In the genomic region with DNA sequence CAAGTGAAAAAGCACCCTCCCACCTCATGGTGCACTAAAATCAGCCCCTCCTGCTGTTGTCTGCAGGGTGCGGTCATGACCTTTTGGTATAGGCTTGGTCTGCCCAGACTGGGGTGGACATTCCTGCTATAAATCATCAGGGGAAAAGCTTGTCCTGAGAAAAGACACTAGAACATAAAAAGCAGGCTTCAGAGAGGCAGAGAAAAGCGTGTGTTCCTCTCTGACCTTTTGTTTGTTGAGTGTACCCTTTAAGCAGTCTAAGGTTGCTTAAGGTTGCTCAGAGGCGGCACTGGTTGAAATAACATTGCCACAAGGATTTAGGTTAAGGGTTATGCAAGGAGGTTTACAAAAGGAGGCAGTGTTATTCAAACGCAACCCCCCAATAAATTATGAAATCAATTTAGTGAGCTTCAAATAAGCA, we compare ENCODE assay signal across 15 cellular contexts. TPM values are rescaled to one million over a fixed set of nuclear protein-coding genes. Genes with fewer than 3 reads are reported as not detected.
DNase-seq lines count a peak whose midpoint lies in the region; ATAC-seq and TF ChIP-seq lines count a peak whose summit lies in the region.
"Had no signal": no experiment of that assay in that cellular context is flagged by ENCODE, and none has a peak within 500 bp of the region (broad histone marks: within the 10 kb centered on the region; RNA-seq: fewer than 3 reads in every experiment).

No MANE protein-coding gene starts in this region.

- no peaks in the 10 kb centered on the region for H4K20me1 ChIP-seq in HCT116 (ENCODE audit: insufficient read depth)
- no peaks in the 10 kb centered on the region for H4K20me1 ChIP-seq in OCI-LY3 (ENCODE audit: insufficient read depth, low read length)

- no peak overlapping the region for H2BK12ac ChIP-seq in trophoblast cell (ENCODE audit: low read length)

- no peak overlapping the region for H3K4ac ChIP-seq in trophoblast cell (ENCODE audit: low read depth, low read length)

- WGBS in trophoblast cell (ENCODE audit: extremely low coverage, insufficient coverage, insufficient read length) = no CpG with 5 or more reads among the region's 4 CpGs

- no peaks in the 10 kb centered on the region for H3K79me1 ChIP-seq in trophoblast cell (ENCODE audit: low read length)

- peak; percentile 23; the same call in 1 of the 2 replicates for ATAC-seq in HCT116
- ATAC-seq in left colon = peak; percentile 64
- no peak for ATAC-seq in gastrocnemius medialis
- ATAC-seq in HG03025 (IDR thresholded peaks at IDR 0.05; ENCODE audit: low FRiP score, unreplicated experiment) = no peak
- no peak for ATAC-seq in HG02798 (IDR thresholded peaks at IDR 0.05; ENCODE audit: poor library complexity, unreplicated experiment)
- ATAC-seq: activated naive CD8-positive, alpha-beta T cell treated with anti-CD3 and anti-CD28 coated beads, Interleukin-2, amount 50 U/mL, for 24 hours had no signal

- H2BK5ac ChIP-seq in trophoblast cell (ENCODE audit: low read depth, low read length, poor library complexity) = no peak overlapping the region

- H3K9me2 ChIP-seq in HCT116 (ENCODE audit: insufficient read depth) = no peaks in the 10 kb centered on the region

- H3K36me3 ChIP-seq in HCT116 (ENCODE audit: control insufficient read depth in 1 of 2, insufficient read depth in 2 of 2, low read length in 2 of 2) = no peaks in the 10 kb centered on the region
- H3K36me3 ChIP-seq in OCI-LY3 (replicated peaks; ENCODE audit: low read depth, low read length) = no peaks in the 10 kb centered on the region
- H3K36me3 ChIP-seq in trophoblast cell (ENCODE audit: control insufficient read depth in 1 of 2, insufficient read depth in 2 of 2, low read length in 2 of 2) = no peaks in the 10 kb centered on the region
- no peaks in the 10 kb centered on the region for H3K36me3 ChIP-seq in gastrocnemius medialis
- H3K36me3 ChIP-seq: heart left ventricle, thoracic aorta had no signal

- H3K27me3 ChIP-seq in HCT116 (ENCODE audit: insufficient read depth, low read length) (no peaks in the 10 kb centered on the region), OCI-LY3 (ENCODE audit: low read depth, low read length) (no peaks in the 10 kb centered on the region), trophoblast cell (ENCODE audit: insufficient read depth, low read length) (no peaks in the 10 kb centered on the region), gastrocnemius medialis (no peaks in the 10 kb centered on the region)
- H3K27me3 ChIP-seq: heart left ventricle had no signal

- TF ChIP-seq RAD21 in HCT116 (IDR thresholded peaks at IDR 0.05; ENCODE audit: low read depth) = no peak

- CTCF ChIA-PET in HCT116 (lab: Charles Lee) = interaction anchor here (0.6 to 6.7 kb wide), 24 partner anchors 9 to 485 kb away, joined by 3 to 151 read pairs (median 4); partner anchors contain the start of gene STBD1

- TF ChIP-seq CTCF in HCT116 (IDR thresholded peaks at IDR 0.05 in 2 of 3, conservative IDR thresholded peaks at IDR 0.05 in 1 of 3; ENCODE audit: borderline replicate concordance in 1 of 3, insufficient read depth in 1 of 3, low read depth in 2 of 3, low read length in 2 of 3) = no peak
- TF ChIP-seq CTCF in OCI-LY3 (IDR thresholded peaks at IDR 0.05; ENCODE audit: low read depth, low read length) = no peak
- no peak for TF ChIP-seq CTCF in gastrocnemius medialis (IDR thresholded peaks at IDR 0.05 in 4 of 5, conservative IDR thresholded peaks at IDR 0.05 in 1 of 5)

- H3K23ac ChIP-seq in trophoblast cell (ENCODE audit: low read length) = peak overlapping the region; percentile 8

- H3K9me3 ChIP-seq in HCT116 (ENCODE audit: control insufficient read depth in 1 of 2, insufficient read depth in 1 of 2, low read depth in 1 of 2, low read length in 2 of 2) (no peaks in the 10 kb centered on the region), OCI-LY3 (ENCODE audit: insufficient read depth, low read length) (no peaks in the 10 kb centered on the region), trophoblast cell (ENCODE audit: insufficient read depth, low read depth, low read length) (no peaks in the 10 kb centered on the region), gastrocnemius medialis (no peaks in the 10 kb centered on the region)
- H3K9me3 ChIP-seq: thoracic aorta had no signal

- intact Hi-C loops in HCT116 (cut with micrococcal nuclease) = loop anchor here (5.0 kb wide), 1 partner anchor 380 kb away; no protein-coding TSS in a partner anchor
- intact Hi-C loops in left colon (cut with DNase I, micrococcal nuclease) = no loop called here
- intact Hi-C loops in gastrocnemius medialis (cut with DNase I; ENCODE audit: low total_unique reads) = no loop called here

- no TSS peak for BruUV-seq in HCT116 (replicated peaks; lab: Mats Ljungman, UMichigan)

- in situ Hi-C loops in gastrocnemius medialis (cut with MboI; ENCODE audit: low sequenced_read_pairs in 4 of 4) = no loop called here

- no peak overlapping the region for H4K91ac ChIP-seq in trophoblast cell (ENCODE audit: low read depth, low read length)

- POLR2A ChIA-PET in HCT116 (lab: Charles Lee) = interaction anchor here (2.1 to 2.4 kb wide), 2 partner anchors 71 to 197 kb away, joined by 10 to 12 read pairs; partner anchors contain the start of gene STBD1

- H2AFZ ChIP-seq in HCT116 (ENCODE audit: low read depth, low read length, poor library complexity, severe bottlenecking) = peak overlapping the region; percentile 74
- H2AFZ ChIP-seq in OCI-LY3 (ENCODE audit: low read depth, low read length) = no peak overlapping the region
- H2AFZ ChIP-seq in trophoblast cell (ENCODE audit: insufficient read depth, low read length, poor library complexity) = peak overlapping the region; percentile 11

- DNase-seq in HCT116 (ENCODE audit: low read depth, low spot score) = no peak
- no peak for DNase-seq in left colon
- DNase-seq in trophoblast cell = no peak
- DNase-seq in gastrocnemius medialis = no peak
- DNase-seq: GF-D8, heart left ventricle, NCI-H2227 treated with DMSO at 0.1 percent for 48 hours had no signal

- peak overlapping the region; percentile 18; the same call in 1 of the 2 replicates for H3K4me2 ChIP-seq in HCT116 (ENCODE audit: low read length)
- 0 out of 2 replicates have a peak overlapping the region, but pooled peaks have one; percentile 17 for H3K4me2 ChIP-seq in OCI-LY3 (ENCODE audit: low read length)
- peak overlapping the region; percentile 22 for H3K4me2 ChIP-seq in trophoblast cell (ENCODE audit: low read length)

- no peak overlapping the region for H3K18ac ChIP-seq in trophoblast cell (ENCODE audit: low read length)

- H3K4me3 ChIP-seq in HCT116 (replicated peaks in 1 of 2; ENCODE audit: low read depth in 1 of 2, low read length in 2 of 2) (no peak overlapping the region), OCI-LY3 (ENCODE audit: low read length) (no peak overlapping the region), trophoblast cell (ENCODE audit: low read depth, low read length) (no peak overlapping the region), gastrocnemius medialis (no peak overlapping the region)
- H3K4me3 ChIP-seq: heart left ventricle, thoracic aorta had no signal

- no peak overlapping the region for H4K8ac ChIP-seq in trophoblast cell (ENCODE audit: low read depth, low read length)

- H3K79me2 ChIP-seq in HCT116 (ENCODE audit: insufficient read depth, low read length) (no peaks in the 10 kb centered on the region), OCI-LY3 (ENCODE audit: low read length) (no peaks in the 10 kb centered on the region), trophoblast cell (ENCODE audit: control insufficient read depth, insufficient read depth, low read length, poor library complexity) (no peaks in the 10 kb centered on the region)

- no peak overlapping the region for H3K14ac ChIP-seq in trophoblast cell (ENCODE audit: low read length)

- H4K12ac ChIP-seq in trophoblast cell (ENCODE audit: low read depth, low read length) = no peak overlapping the region

- H3K27ac ChIP-seq in HCT116 (ENCODE audit: low read depth, low read length) = no peak overlapping the region
- H3K27ac ChIP-seq in OCI-LY3 (ENCODE audit: low read length) = no peak overlapping the region
- H3K27ac ChIP-seq in trophoblast cell (ENCODE audit: low read depth, low read length) = no peak overlapping the region
- no peak overlapping the region for H3K27ac ChIP-seq in gastrocnemius medialis
- H3K27ac ChIP-seq: heart left ventricle, thoracic aorta had no signal

- TF ChIP-seq POLR2A in HCT116 (IDR thresholded peaks at IDR 0.05; ENCODE audit: borderline replicate concordance, extremely low read depth, insufficient read depth, insufficient read length) (no peak), gastrocnemius medialis (IDR thresholded peaks at IDR 0.05) (no peak)

- no peak overlapping the region for H3K9ac ChIP-seq in HCT116 (ENCODE audit: low read length)
- no peak overlapping the region for H3K9ac ChIP-seq in OCI-LY3 (ENCODE audit: low read length)
- H3K9ac ChIP-seq in trophoblast cell (ENCODE audit: low read length) = no peak overlapping the region

- H3K4me1 ChIP-seq in HCT116 (ENCODE audit: control insufficient read depth in 1 of 2, insufficient read depth in 2 of 2, low read length in 2 of 2) (peaks cover 3 to 15% of the 10 kb centered on the region in 2 experiments; a peak in 3 of 4 replicates), OCI-LY3 (ENCODE audit: low read length) (peaks cover 20% of the 10 kb centered on the region), trophoblast cell (ENCODE audit: control insufficient read depth in 1 of 2, insufficient read depth in 2 of 2, low read length in 2 of 2) (peaks cover 0 to 4% of the 10 kb centered on the region in 2 experiments), gastrocnemius medialis (peaks cover 3 to 9% of the 10 kb centered on the region in 2 donors)

- RAD21 ChIA-PET in HCT116 (lab: Charles Lee; ENCODE audit: low non-redundant PET in 1 of 2, low total read pairs in 2 of 2, uncharacterized antibody in 2 of 2, unreplicated experiment in 2 of 2) = interaction anchor here (1.0 to 2.3 kb wide), 5 partner anchors 70 to 198 kb away, joined by 3 to 12 read pairs (median 10); partner anchors contain the start of gene STBD1 (in 1 of the 2)

- no peak overlapping the region for H2BK120ac ChIP-seq in trophoblast cell (ENCODE audit: insufficient read depth, low read length, poor library complexity)

- H2AK5ac ChIP-seq in trophoblast cell (ENCODE audit: low read length) = no peak overlapping the region

TF ChIP-seq in HCT116, 20 proteins besides CTCF, POLR2A, EP300 and RAD21 (continues in another document):
- TF ChIP-seq POLR2AphosphoS5 (IDR thresholded peaks at IDR 0.05; ENCODE audit: low read depth, low read length) (no peak), ZNF274 (IDR thresholded peaks at IDR 0.05; ENCODE audit: low read depth, low read length) (no peak), FOSL1 (IDR thresholded peaks at IDR 0.05; ENCODE audit: low read depth) (no peak), SP1 (IDR thresholded peaks at IDR 0.05; ENCODE audit: low read depth) (no peak), YY1 (IDR thresholded peaks at IDR 0.05; ENCODE audit: extremely low read depth, insufficient replicate concordance, low read depth, low read length) (no peak)

RNA-seq across cellular contexts. Expression of gene CCDC158, which starts 43.5 kb away (rescaled TPM):
- total RNA-seq in HCT116 (2021; ENCODE audit: unreplicated experiment) = not detected
- not detected in 2 replicates for polyA plus RNA-seq in HCT116 (2012)
- total RNA-seq in left colon = under 1 TPM in 1 of 2 donors, not detected in 1; 0.17 TPM
- polyA plus RNA-seq in trophoblast cell (2013) = not detected in 2 replicates
- total RNA-seq in gastrocnemius medialis = not detected
- total RNA-seq: activated CD8-positive, alpha-beta memory T cell treated with anti-CD3 and anti-CD28 coated beads for 36 hours; activated T-helper 1 cell treated with anti-CD3 and anti-CD28 coated beads, Interleukin-12 subunit alpha, Interleukin-12 subunit beta, Interleukin-2, Interleukin-4 antibody, amounts not matched to agents 30 ng/mL and 10 ng/mL and 1 ng/mL, durations not matched to agents 14 hours and 24 hours and 36 hours; mononuclear cell had no signal

RNA-seq across cellular contexts. Expression of gene SHROOM3, which starts 57.5 kb away (rescaled TPM):
- total RNA-seq in HCT116 (2021; ENCODE audit: unreplicated experiment) = 22.5 TPM
- polyA plus RNA-seq in HCT116 (2012) = 10.7 and 11.3 TPM in 2 replicates
- total RNA-seq in left colon = 100 to 1,000 TPM; 158 to 248 TPM
- polyA plus RNA-seq in trophoblast cell (2013) = 27.1 and 28.2 TPM in 2 replicates
- 1 to 10 TPM in 2 of 4 donors, under 1 TPM in 2; 0.20 to 1.7 (median 0.98) TPM for total RNA-seq in gastrocnemius medialis
- total RNA-seq: activated CD8-positive, alpha-beta memory T cell treated with anti-CD3 and anti-CD28 coated beads for 36 hours had no signal

Comparison
In these comparisons a context has a peak if more than half of its experiments do, and no peak if none do; other contexts are left out.
1. ATAC-seq: peak in HCT116 (single experiment) and left colon (single experiment); none in gastrocnemius medialis (0 of 2), HG03025 (single experiment) and HG02798 (single experiment).
2. Peak in every context shown above with its lines, with median percentiles within 50 percentile points of each other: H3K4me2 ChIP-seq.